8 cellular contexts compared by ENCODE assay signal in genomic region chr6:118768904-118769325, GRCh38.
DNase-seq lines count a peak whose midpoint lies in the region; ATAC-seq, FAIRE-seq and TF ChIP-seq lines count a peak whose summit lies in the region.

No MANE protein-coding gene starts in this region.

- DNase-seq in stimulated activated CD4-positive, alpha-beta T cell treated with anti-CD3 and anti-CD28 coated beads, Interleukin-15, amount 100 ng/mL, for 24 hours: peak; percentile 37
- DNase-seq in stimulated activated CD4-positive, alpha-beta T cell treated with anti-CD3 and anti-CD28 coated beads, Interleukin-2, amount 100 ng/mL, for 24 hours: no peak
- peak; percentile 25 for DNase-seq in activated CD4-positive, alpha-beta memory T cell treated with anti-CD3 and anti-CD28 coated beads, Interleukin-2, amount 10 ng/mL, durations not matched to agents 7 days and 5 days
- no peak for DNase-seq in left lobe of liver (ENCODE audit: low spot score)
- DNase-seq in aorta: no peak
- no peak for DNase-seq in GM12891 (ENCODE audit: insufficient read length, low spot score)
- DNase-seq in HEK293T (ENCODE audit: extremely low spot score): no peak

- peaks cover 19% of the 10 kb centered on the region for H3K4me1 Mint-ChIP-seq in activated CD4-positive, alpha-beta memory T cell treated with anti-CD3 and anti-CD28 coated beads, Interleukin-2, amount 10 ng/mL, durations not matched to agents 7 days and 5 days

- no peaks in the 10 kb centered on the region for H3K9me3 Mint-ChIP-seq in activated CD4-positive, alpha-beta memory T cell treated with anti-CD3 and anti-CD28 coated beads, Interleukin-2, amount 10 ng/mL, durations not matched to agents 7 days and 5 days

- no peaks in the 10 kb centered on the region for H3K36me3 ChIP-seq in aorta (ENCODE audit: control insufficient read depth in 1 of 2, insufficient read depth in 2 of 2, low read length in 1 of 2)

- intact Hi-C loops in aorta (cut with DNase I): no loop called here

- H3K9me3 ChIP-seq in aorta (ENCODE audit: control insufficient read depth, low read length): no peaks in the 10 kb centered on the region

- H3K27me3 ChIP-seq in aorta (ENCODE audit: control insufficient read depth in 1 of 2, insufficient read depth in 2 of 2, low read length in 1 of 2): no peaks in the 10 kb centered on the region

- peak overlapping the region; percentile 28 for H3K27ac Mint-ChIP-seq in activated CD4-positive, alpha-beta memory T cell treated with anti-CD3 and anti-CD28 coated beads, Interleukin-2, amount 10 ng/mL, durations not matched to agents 7 days and 5 days

- no peak overlapping the region for H3K4me3 ChIP-seq in aorta (ENCODE audit: low read length in 2 of 2)

- CTCF ChIA-PET in activated CD4-positive, alpha-beta memory T cell treated with anti-CD3 and anti-CD28 coated beads, Interleukin-2, amount 10 ng/mL, durations not matched to agents 7 days and 5 days (lab: Charles Lee): interaction anchor here (0.6 kb wide), 1 partner anchor 334 kb away, joined by 4 read pairs; no protein-coding TSS in a partner anchor
- CTCF ChIA-PET in HEK293T (lab: Yijun Ruan, JAX): no interaction called here

- FAIRE-seq in GM12891 (lab: Jason Lieb, UNC): no peak

- ATAC-seq in left lobe of liver (peak; percentile 11), aorta (ENCODE audit: low FRiP score) (peak; percentile 33), GM19467 (IDR thresholded peaks at IDR 0.05; ENCODE audit: unreplicated experiment) (no peak)

- no peaks in the 10 kb centered on the region for H3K4me1 ChIP-seq in aorta (ENCODE audit: control insufficient read depth in 1 of 2, insufficient read depth in 2 of 2, low read length in 2 of 2)

- POLR2A ChIA-PET in activated CD4-positive, alpha-beta memory T cell treated with anti-CD3 and anti-CD28 coated beads, Interleukin-2, amount 10 ng/mL, durations not matched to agents 7 days and 5 days (lab: Charles Lee): interaction anchor here (0.7 to 1.5 kb wide), 4 partner anchors 44 to 166 kb away, joined by 3 to 8 read pairs (median 3); partner anchors contain the start of gene CEP85L
- POLR2A ChIA-PET in HEK293T (lab: Yijun Ruan, JAX): no interaction called here

- no peaks in the 10 kb centered on the region for H3K36me3 Mint-ChIP-seq in activated CD4-positive, alpha-beta memory T cell treated with anti-CD3 and anti-CD28 coated beads, Interleukin-2, amount 10 ng/mL, durations not matched to agents 7 days and 5 days (ENCODE audit: low read depth)

- H3K27ac ChIP-seq in aorta (ENCODE audit: low read depth in 1 of 2, low read length in 2 of 2): no peak overlapping the region

- TF ChIP-seq POLR2A in GM12891 (IDR thresholded peaks at IDR 0.05; ENCODE audit: low read depth, low read length): no peak

- no peak overlapping the region for H3K4me3 Mint-ChIP-seq in activated CD4-positive, alpha-beta memory T cell treated with anti-CD3 and anti-CD28 coated beads, Interleukin-2, amount 10 ng/mL, durations not matched to agents 7 days and 5 days

- 82 to 83% methylated on average over 3 of the region's 3 CpGs for WGBS in aorta, 2 donors

- peaks cover 1% of the 10 kb centered on the region for H3K27me3 Mint-ChIP-seq in activated CD4-positive, alpha-beta memory T cell treated with anti-CD3 and anti-CD28 coated beads, Interleukin-2, amount 10 ng/mL, durations not matched to agents 7 days and 5 days

TF ChIP-seq in GM12891, 5 proteins besides CTCF, POLR2A, EP300 and RAD21:
- no peak for TF ChIP-seq TAF1 (IDR thresholded peaks at IDR 0.05; ENCODE audit: low read depth, low read length)
- no peak for TF ChIP-seq POLR2AphosphoS5 (IDR thresholded peaks at IDR 0.05; ENCODE audit: low read depth, low read length)

TF ChIP-seq in HEK293T, 16 proteins besides CTCF, POLR2A, EP300 and RAD21:
- no peak for TF ChIP-seq HDGF (IDR thresholded peaks at IDR 0.05; ENCODE audit: borderline replicate concordance)
- TF ChIP-seq FOXA1 (IDR thresholded peaks at IDR 0.05): no peak
- no peak for TF ChIP-seq BHLHE40 (IDR thresholded peaks at IDR 0.05; ENCODE audit: borderline replicate concordance)
- TF ChIP-seq LEF1 (IDR thresholded peaks at IDR 0.05; ENCODE audit: borderline replicate concordance): no peak
- TF ChIP-seq TARDBP (IDR thresholded peaks at IDR 0.05): no peak
- TF ChIP-seq ARNT (IDR thresholded peaks at IDR 0.05): no peak
- TF ChIP-seq ZNF384 (IDR thresholded peaks at IDR 0.05): no peak
- no peak for TF ChIP-seq PKNOX1 (IDR thresholded peaks at IDR 0.05)
- TF ChIP-seq SUZ12 (IDR thresholded peaks at IDR 0.05): no peak
- TF ChIP-seq ELF4 (IDR thresholded peaks at IDR 0.05): no peak
- TF ChIP-seq NFRKB (IDR thresholded peaks at IDR 0.05): no peak

Comparison
In these comparisons a context has a peak if more than half of its experiments do, and no peak if none do; other contexts are left out.
1. DNase-seq: peak in stimulated activated CD4-positive, alpha-beta T cell treated with anti-CD3 and anti-CD28 coated beads, Interleukin-15, amount 100 ng/mL, for 24 hours (single experiment) and activated CD4-positive, alpha-beta memory T cell treated with anti-CD3 and anti-CD28 coated beads, Interleukin-2, amount 10 ng/mL, durations not matched to agents 7 days and 5 days (single experiment); none in stimulated activated CD4-positive, alpha-beta T cell treated with anti-CD3 and anti-CD28 coated beads, Interleukin-2, amount 100 ng/mL, for 24 hours (0 of 2), left lobe of liver (single experiment), aorta (0 of 2), GM12891 (single experiment) and HEK293T (single experiment).